18 cellular contexts compared by ENCODE assay signal in the genomic region with DNA sequence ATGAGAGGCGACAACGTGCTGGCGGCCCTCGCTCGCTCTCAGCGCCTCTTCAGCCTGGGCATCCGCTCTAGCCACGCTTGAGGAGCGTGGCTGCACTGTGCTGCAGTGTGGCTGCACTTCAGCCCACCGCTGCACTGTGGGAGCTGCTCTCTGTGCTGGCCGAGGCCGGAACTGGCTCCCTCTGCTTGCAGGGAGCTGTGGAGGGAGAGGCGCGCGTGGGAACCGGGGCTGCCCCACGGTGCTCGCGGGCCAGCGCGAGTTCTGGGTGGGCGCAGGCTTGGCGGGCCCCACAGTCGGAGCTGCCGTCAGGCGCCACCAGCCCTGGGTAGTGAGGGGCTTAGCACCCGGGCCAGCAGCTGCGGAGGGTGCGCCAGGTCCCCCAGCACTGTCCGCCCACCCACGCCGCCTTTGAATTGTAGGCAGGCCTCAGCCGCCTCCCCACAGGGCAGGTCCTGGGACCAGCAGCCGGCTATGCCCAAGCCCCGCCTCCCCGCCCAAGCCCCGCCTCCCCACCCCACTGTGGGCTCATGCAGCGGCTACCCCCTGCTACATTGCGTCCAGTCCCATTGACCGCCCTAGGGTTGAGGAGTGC.
DNase-seq lines count a peak whose midpoint lies in the region; ATAC-seq, FAIRE-seq and TF ChIP-seq lines count a peak whose summit lies in the region.
"Had no signal": no experiment of that assay in that cellular context is flagged by ENCODE, and none has a peak within 500 bp of the region (broad histone marks: within the 10 kb centered on the region; RNA-seq: fewer than 3 reads in every experiment).

No MANE protein-coding gene starts in this region.

- TF ChIP-seq RAD21 in HepG2 (CRISPR knock-in tag; IDR thresholded peaks at IDR 0.05): no peak

- H2AFZ ChIP-seq in HepG2 (ENCODE audit: low read length): no peak overlapping the region

- CTCF ChIA-PET in HepG2 (lab: Yijun Ruan, JAX; ENCODE audit: low intra/inter-chr PET ratio, low total read pairs): no interaction called here

- H3K9me3 ChIP-seq in HepG2 (ENCODE audit: low read length) (no peaks in the 10 kb centered on the region), right lobe of liver (no peaks in the 10 kb centered on the region), kidney (ENCODE audit: control insufficient read depth in 1 of 2, low read length in 2 of 2) (no peaks in the 10 kb centered on the region), testis (no peaks in the 10 kb centered on the region)
- H3K9me3 ChIP-seq: A549 had no signal

- no peak overlapping the region for H3K4me3 ChIP-seq in HepG2 (replicated peaks in 1 of 3; ENCODE audit: insufficient read depth in 1 of 3, low read depth in 2 of 3, low read length in 3 of 3)
- H3K4me3 ChIP-seq in right lobe of liver: no peak overlapping the region
- H3K4me3 ChIP-seq in kidney (ENCODE audit: low read length in 2 of 2): no peak overlapping the region
- peak overlapping the region; percentile 32 to 51 for H3K4me3 ChIP-seq in testis
- H3K4me3 ChIP-seq: A549 had no signal

- no peak overlapping the region for H3K4me2 ChIP-seq in HepG2 (ENCODE audit: low read depth, low read length)
- H3K4me2 ChIP-seq: A549 had no signal

- H3K27ac ChIP-seq in HepG2 (ENCODE audit: extremely low read length, insufficient read depth, low read length) (no peak overlapping the region), right lobe of liver (no peak overlapping the region), kidney (ENCODE audit: low read depth in 2 of 2, low read length in 2 of 2) (no peak overlapping the region), testis (no peak overlapping the region)
- H3K27ac ChIP-seq: 22Rv1, A549, C4-2B had no signal

- ATAC-seq in HepG2 (peak; percentile 43; the same call in 2 of the 3 replicates), right lobe of liver (no peak)
- ATAC-seq: A549 had no signal

- no peak for TF ChIP-seq CTCF in HepG2 (CRISPR knock-in tag; IDR thresholded peaks at IDR 0.05)
- no peak for TF ChIP-seq CTCF in right lobe of liver (IDR thresholded peaks at IDR 0.05)
- TF ChIP-seq CTCF in kidney (IDR thresholded peaks at IDR 0.05; ENCODE audit: borderline replicate concordance, extremely low read depth, insufficient read depth): no peak
- no peak for TF ChIP-seq CTCF in testis (IDR thresholded peaks at IDR 0.05)

- H3K9ac ChIP-seq in HepG2 (ENCODE audit: insufficient read depth, low read depth, low read length) (no peak overlapping the region), kidney (ENCODE audit: low read length in 2 of 2) (no peak overlapping the region)

- no peak for TF ChIP-seq EP300 in HepG2 (IDR thresholded peaks at IDR 0.05; ENCODE audit: low read depth in 2 of 2, low read length in 2 of 2)
- no peak for TF ChIP-seq EP300 in HepG2 (CRISPR knock-in tag; IDR thresholded peaks at IDR 0.05; ENCODE audit: borderline replicate concordance)

- DNase-seq in HepG2 (ENCODE audit: low spot score): no peak
- DNase-seq in right lobe of liver: no peak
- DNase-seq in kidney: peak; percentile 64
- no peak for DNase-seq in testis
- no peak for DNase-seq in anterior cingulate cortex (lab: John Stamatoyannopoulos, UW)
- DNase-seq in CD1c-positive myeloid dendritic cell (ENCODE audit: extremely low spot score): no peak
- DNase-seq in HT-29 (ENCODE audit: low spot score): no peak
- DNase-seq: AML-193; CD4-positive, alpha-beta memory T cell; DMS153; DMS79; GF-D8; H9; IMR-90 had no signal

- in situ Hi-C loops in HepG2 (cut with HindIII; ENCODE audit: extremely low pct_ligation_motif_present, low pct_unique_long_range_greater_than_20kb): no loop called here

- H3K4me1 ChIP-seq in HepG2 (ENCODE audit: insufficient read depth, low read length) (0 out of 2 replicates have a peak, but pooled peaks cover 6% of the 10 kb centered on the region), right lobe of liver (no peaks in the 10 kb centered on the region), kidney (ENCODE audit: control insufficient read depth in 1 of 2, insufficient read depth in 1 of 2, low read depth in 1 of 2, low read length in 2 of 2) (no peaks in the 10 kb centered on the region), testis (no peaks in the 10 kb centered on the region)
- H3K4me1 ChIP-seq: A549 had no signal

- FAIRE-seq in HepG2 (lab: Jason Lieb, UNC) (no peak), kidney (lab: Jason Lieb, UNC) (no peak)
- FAIRE-seq: A549, H1 had no signal

- POLR2A ChIA-PET in HepG2 (lab: Yijun Ruan, JAX): no interaction called here

- no peaks in the 10 kb centered on the region for H4K20me1 ChIP-seq in HepG2 (ENCODE audit: insufficient read depth, low read length)

- TF ChIP-seq POLR2A in HepG2 (IDR thresholded peaks at IDR 0.05; ENCODE audit: insufficient read depth in 1 of 2, low read depth in 2 of 2, low read length in 2 of 2): no peak
- TF ChIP-seq POLR2A in right lobe of liver (IDR thresholded peaks at IDR 0.05): no peak
- no peak for TF ChIP-seq POLR2A in testis (IDR thresholded peaks at IDR 0.05)

- no TSS peak for BruUV-seq in HepG2 (replicated peaks; lab: Mats Ljungman, UMichigan)

- 23% methylated on average over 5 of the region's 40 CpGs for WGBS in HepG2 (ENCODE audit: low lambda C conversion rate)
- WGBS in right lobe of liver (ENCODE audit: insufficient coverage, low coverage, low lambda C conversion rate, missing lambda C conversion rate): 84% methylated on average over 16 of the region's 40 CpGs
- whole genome bisulfite sequencing in testis, 2 donors: 73 to 83% methylated on average over 5 to 40 of the region's 40 CpGs

- intact Hi-C loops in HepG2 (cut with micrococcal nuclease; ENCODE audit: unreplicated experiment) (no loop called here), right lobe of liver (cut with DNase I) (no loop called here), kidney (cut with DNase I) (no loop called here), testis (cut with DNase I; ENCODE audit: low total_unique reads) (no loop called here)

- H3K27me3 ChIP-seq in HepG2 (ENCODE audit: control insufficient read depth in 1 of 2, insufficient read depth in 2 of 2, low read length in 2 of 2) (no peaks in the 10 kb centered on the region), right lobe of liver (no peaks in the 10 kb centered on the region), testis (no peaks in the 10 kb centered on the region)

- H3K79me2 ChIP-seq in HepG2 (ENCODE audit: insufficient read depth, low read length): no peaks in the 10 kb centered on the region

- no peaks in the 10 kb centered on the region for H3K36me3 ChIP-seq in HepG2 (replicated peaks in 1 of 2; ENCODE audit: control insufficient read depth in 1 of 2, insufficient read depth in 2 of 2, low read length in 2 of 2)
- H3K36me3 ChIP-seq in right lobe of liver: no peaks in the 10 kb centered on the region
- H3K36me3 ChIP-seq in kidney (ENCODE audit: control insufficient read depth in 1 of 2, insufficient read depth in 2 of 2, low read length in 2 of 2): no peaks in the 10 kb centered on the region
- H3K36me3 ChIP-seq in testis (ENCODE audit: low read depth, missing control alignments): no peaks in the 10 kb centered on the region

TF ChIP-seq in HepG2, 621 proteins besides CTCF, POLR2A, EP300 and RAD21:
- TF ChIP-seq SRSF1 (optimal IDR thresholded peaks at IDR 0.05; ENCODE audit: low read depth, low read length) (no peak), EED (CRISPR knock-in tag; IDR thresholded peaks at IDR 0.05) (no peak), ZNF782 (CRISPR knock-in tag; IDR thresholded peaks at IDR 0.05; ENCODE audit: borderline replicate concordance) (no peak)
- TF ChIP-seq, protein P1, sequence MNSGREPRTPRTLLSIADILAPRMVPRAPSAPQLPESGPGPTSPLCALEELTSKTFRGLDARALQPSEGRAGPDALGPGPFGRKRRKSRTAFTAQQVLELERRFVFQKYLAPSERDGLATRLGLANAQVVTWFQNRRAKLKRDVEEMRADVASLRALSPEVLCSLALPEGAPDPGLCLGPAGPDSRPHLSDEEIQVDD (CRISPR knock-in tag; IDR thresholded peaks at IDR 0.05; ENCODE audit: borderline replicate concordance): no peak

Comparison
In these comparisons a context has a peak if more than half of its experiments do, and no peak if none do; other contexts are left out.
1. H3K4me3 ChIP-seq: peak in testis (2 of 2); none in HepG2 (0 of 3), right lobe of liver (0 of 3) and kidney (0 of 2).